ENCODE assay signal across 1 cellular context in genomic region chr12:66984962-66985361, GRCh38.
TF ChIP-seq lines count a peak whose summit lies in the region.

No MANE protein-coding gene starts in this region.

TF ChIP-seq in HEK293, 187 proteins besides CTCF, POLR2A, EP300 and RAD21 (continued from another document):
- TF ChIP-seq ZNF639 (tag by site-specific recombination; IDR thresholded peaks at IDR 0.05) (no peak), ZNF843 (tag by site-specific recombination; IDR thresholded peaks at IDR 0.05) (peak; percentile 37; the same call in 1 of the 2 replicates), ZNF600 (tag by site-specific recombination; IDR thresholded peaks at IDR 0.05) (peak; percentile 16; the same call in 1 of the 2 replicates), ZNF214 (tag by site-specific recombination; IDR thresholded peaks at IDR 0.05; ENCODE audit: borderline replicate concordance) (no peak), ZNF274 (IDR thresholded peaks at IDR 0.05; ENCODE audit: low read length) (no peak), ZNF274 (tag by site-specific recombination; IDR thresholded peaks at IDR 0.05; ENCODE audit: borderline replicate concordance) (no peak), ZFP41 (tag by site-specific recombination; IDR thresholded peaks at IDR 0.05; ENCODE audit: borderline replicate concordance) (no peak), ZNF211 (tag by site-specific recombination; IDR thresholded peaks at IDR 0.05; ENCODE audit: low read depth) (no peak), SP2 (tag by site-specific recombination; IDR thresholded peaks at IDR 0.05) (no peak), ZNF629 (tag by site-specific recombination; IDR thresholded peaks at IDR 0.05) (no peak), ZNF19 (tag by site-specific recombination; IDR thresholded peaks at IDR 0.05; ENCODE audit: low read depth) (no peak), ZBTB17 (tag by site-specific recombination; IDR thresholded peaks at IDR 0.05) (peak; percentile 85), ZNF148 (tag by site-specific recombination; IDR thresholded peaks at IDR 0.05; ENCODE audit: borderline replicate concordance) (no peak), ZNF221 (tag by site-specific recombination; IDR thresholded peaks at IDR 0.05; ENCODE audit: borderline replicate concordance) (no peak), ATF2 (tag by site-specific recombination; IDR thresholded peaks at IDR 0.05; ENCODE audit: low read depth) (no peak), ZNF350 (tag by site-specific recombination; IDR thresholded peaks at IDR 0.05) (peak; percentile 71; the same call in 1 of the 2 replicates), ZSCAN30 (tag by site-specific recombination; IDR thresholded peaks at IDR 0.05) (peak; percentile 13; the same call in 1 of the 2 replicates), ZBTB8A (tag by site-specific recombination; IDR thresholded peaks at IDR 0.05) (no peak), ZNF549 (tag by site-specific recombination; IDR thresholded peaks at IDR 0.05) (no peak), SCRT2 (tag by site-specific recombination; IDR thresholded peaks at IDR 0.05) (no peak), ZNF324 (tag by site-specific recombination; IDR thresholded peaks at IDR 0.05) (no peak), ZNF335 (tag by site-specific recombination; conservative IDR thresholded peaks at IDR 0.05) (peak; percentile 74), PRDM10 (tag by site-specific recombination; IDR thresholded peaks at IDR 0.05) (peak; percentile 32; the same call in 1 of the 2 replicates)
